ENCODE assay signal across 9 cellular contexts in the genomic region with DNA sequence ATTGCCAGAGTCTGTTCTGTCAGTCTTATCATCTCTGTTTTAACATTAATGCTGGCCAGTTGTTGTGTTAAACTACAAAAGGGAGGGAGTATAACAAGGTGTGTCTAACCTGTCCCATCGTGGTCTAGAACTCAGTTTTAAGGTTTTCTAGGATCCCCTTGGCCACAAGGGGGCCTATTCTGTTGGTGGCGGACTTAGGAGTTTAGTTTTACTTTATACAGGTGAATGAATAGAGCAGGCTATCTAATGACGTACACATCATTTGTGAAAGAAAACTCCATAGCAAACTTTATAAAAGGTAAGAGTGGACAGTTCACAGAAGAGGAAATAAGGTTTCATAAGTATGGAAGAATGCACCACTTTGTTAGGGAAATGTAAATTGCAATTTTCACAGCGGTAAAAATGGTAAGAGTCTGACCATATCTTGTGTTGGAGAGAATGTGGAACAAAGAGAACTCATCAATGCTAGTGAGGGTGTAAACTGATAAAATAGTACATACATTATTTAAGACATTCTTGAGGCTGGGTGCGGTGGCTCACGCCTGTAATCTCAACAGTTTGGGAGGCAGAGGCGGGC. TPM values are rescaled to one million over a fixed set of nuclear protein-coding genes. Genes with fewer than 3 reads are reported as not detected.
DNase-seq lines count a peak whose midpoint lies in the region; ATAC-seq and TF ChIP-seq lines count a peak whose summit lies in the region.
"Had no signal": no experiment of that assay in that cellular context is flagged by ENCODE, and none has a peak within 500 bp of the region (broad histone marks: within the 10 kb centered on the region; RNA-seq: fewer than 3 reads in every experiment).

No MANE protein-coding gene starts in this region.

- CTCF ChIA-PET in activated CD8-positive, alpha-beta T cell treated with anti-CD3 and anti-CD28 coated beads for 36 hours (lab: Charles Lee): interaction anchor here (0.6 to 2.4 kb wide), 10 partner anchors 8 to 289 kb away, joined by 3 to 25 read pairs (median 3); partner anchors contain the start of gene DUSP12

- intact Hi-C loops in activated CD8-positive, alpha-beta T cell treated with anti-CD3 and anti-CD28 coated beads for 36 hours (cut with micrococcal nuclease): no loop called here

- peaks cover 11 to 17% of the 10 kb centered on the region in 2 donors for H3K4me1 ChIP-seq in thoracic aorta (ENCODE audit: control insufficient read depth in 1 of 2, low read depth in 2 of 2)

- TF ChIP-seq CTCF in activated CD8-positive, alpha-beta T cell treated with anti-CD3 and anti-CD28 coated beads for 36 hours (IDR thresholded peaks at IDR 0.05): peak; percentile 76
- TF ChIP-seq CTCF in fibroblast of villous mesenchyme (IDR thresholded peaks at IDR 0.05; ENCODE audit: insufficient read depth, low read depth, low read length) (peak; percentile 71), thoracic aorta (IDR thresholded peaks at IDR 0.05) (peak; percentile 10)

- H3K4me3 Mint-ChIP-seq in activated CD8-positive, alpha-beta T cell treated with anti-CD3 and anti-CD28 coated beads for 36 hours: peak overlapping the region; percentile 48

- H3K36me3 Mint-ChIP-seq in activated CD8-positive, alpha-beta T cell treated with anti-CD3 and anti-CD28 coated beads for 36 hours (ENCODE audit: low read depth): peaks cover 11% of the 10 kb centered on the region

- POLR2A ChIA-PET in activated CD8-positive, alpha-beta T cell treated with anti-CD3 and anti-CD28 coated beads for 36 hours (lab: Charles Lee): interaction anchor here (2.4 kb wide), 1 partner anchor 15 kb away, joined by 8 read pairs; the partner anchor contains the start of gene DUSP12

- DNase-seq in NCI-H2107 treated with DMSO at 0.1 percent for 48 hours (lab: John Stamatoyannopoulos, UW; ENCODE audit: unreplicated experiment) (peak; percentile 13), NCI-H2107 (lab: John Stamatoyannopoulos, UW) (no peak), LoVo (ENCODE audit: low spot score) (peak; percentile 71), fibroblast of villous mesenchyme (ENCODE audit: low read depth) (peak; percentile 30), thoracic aorta (ENCODE audit: low spot score) (no peak), occipital lobe (lab: John Stamatoyannopoulos, UW) (no peak), H4 (ENCODE audit: low spot score) (no peak)
- DNase-seq in activated CD8-positive, alpha-beta T cell treated with anti-CD3 and anti-CD28 coated beads for 36 hours: peak; percentile 69

- no peaks in the 10 kb centered on the region for H3K27me3 ChIP-seq in thoracic aorta (replicated peaks; ENCODE audit: insufficient read depth)
- H3K27me3 ChIP-seq: BLaER1 treated with 17β-estradiol and CSF1 and Interleukin-3, amounts not matched to agents 10 nM and 100 nM had no signal

- H3K27ac ChIP-seq in thoracic aorta: no peak overlapping the region
- H3K27ac ChIP-seq: BLaER1 treated with 17β-estradiol and CSF1 and Interleukin-3, amounts not matched to agents 10 nM and 100 nM had no signal

- H3K4me1 Mint-ChIP-seq in activated CD8-positive, alpha-beta T cell treated with anti-CD3 and anti-CD28 coated beads for 36 hours (ENCODE audit: low read depth): peaks cover 32% of the 10 kb centered on the region

- no peaks in the 10 kb centered on the region for H3K9me3 Mint-ChIP-seq in activated CD8-positive, alpha-beta T cell treated with anti-CD3 and anti-CD28 coated beads for 36 hours

- H3K4me3 ChIP-seq in fibroblast of villous mesenchyme (ENCODE audit: low read depth, low read length) (no peak overlapping the region), thoracic aorta (no peak overlapping the region)
- H3K4me3 ChIP-seq: BLaER1 treated with 17β-estradiol and CSF1 and Interleukin-3, amounts not matched to agents 10 nM and 100 nM had no signal

- peak overlapping the region; percentile 21 for H3K27ac Mint-ChIP-seq in activated CD8-positive, alpha-beta T cell treated with anti-CD3 and anti-CD28 coated beads for 36 hours

- peaks cover 4% of the 10 kb centered on the region for H3K36me3 ChIP-seq in thoracic aorta

- no peaks in the 10 kb centered on the region for H3K27me3 Mint-ChIP-seq in activated CD8-positive, alpha-beta T cell treated with anti-CD3 and anti-CD28 coated beads for 36 hours

- ATAC-seq in activated CD8-positive, alpha-beta T cell treated with anti-CD3 and anti-CD28 coated beads for 36 hours: peak; percentile 57
- ATAC-seq in thoracic aorta (ENCODE audit: insufficient number of reproducible peaks, low FRiP score, low read depth): no peak

- H3K9me3 ChIP-seq in thoracic aorta: no peaks in the 10 kb centered on the region
- H3K9me3 ChIP-seq: BLaER1 treated with 17β-estradiol and CSF1 and Interleukin-3, amounts not matched to agents 10 nM and 100 nM had no signal

RNA-seq across cellular contexts. Expression of gene ATF6, which starts 2.5 kb away (rescaled TPM):
- total RNA-seq in activated CD8-positive, alpha-beta T cell treated with anti-CD3 and anti-CD28 coated beads for 36 hours: 10 to 100 TPM; 16.9 to 17.3 TPM
- 22.9 and 32.8 TPM in 2 replicates for total RNA-seq in fibroblast of villous mesenchyme
- total RNA-seq in thoracic aorta: 10 to 100 TPM; 26.9 to 37.6 TPM
- total RNA-seq in occipital lobe: 31.0 TPM
- total RNA-seq in H4 (2014; rRNA removed; shearing (Covaris generic)): 27.1 and 28.8 TPM in 2 replicates

RNA-seq across cellular contexts. Expression of gene DUSP12, which starts 14.0 kb away (rescaled TPM):
- 10 to 100 TPM; 25.3 to 25.4 TPM for total RNA-seq in activated CD8-positive, alpha-beta T cell treated with anti-CD3 and anti-CD28 coated beads for 36 hours
- total RNA-seq in fibroblast of villous mesenchyme: 26.3 and 36.4 TPM in 2 replicates
- total RNA-seq in thoracic aorta: 10 to 100 TPM; 17.3 to 27.9 TPM
- total RNA-seq in occipital lobe: 83.0 TPM
- total RNA-seq in H4 (2014; rRNA removed; shearing (Covaris generic)): 42.5 and 44.2 TPM in 2 replicates

RNA-seq across cellular contexts. Expression of gene FCRLB, which starts 42.3 kb away (rescaled TPM):
- total RNA-seq in activated CD8-positive, alpha-beta T cell treated with anti-CD3 and anti-CD28 coated beads for 36 hours: under 1 TPM; 0.49 to 0.68 TPM
- total RNA-seq in fibroblast of villous mesenchyme (2.9 and 4.3 TPM in 2 replicates), thoracic aorta (under 1 TPM in 1 of 2 donors, not detected in 1; 0.68 TPM), occipital lobe (3.1 TPM)
- total RNA-seq in H4 (2014; rRNA removed; shearing (Covaris generic)): 0.45 and 0.51 TPM in 2 replicates

RNA-seq across cellular contexts. Expression of gene FCRLA, which starts 56.6 kb away (rescaled TPM):
- total RNA-seq in activated CD8-positive, alpha-beta T cell treated with anti-CD3 and anti-CD28 coated beads for 36 hours: not detected
- 0.64 and 0.86 TPM in 2 replicates for total RNA-seq in fibroblast of villous mesenchyme
- total RNA-seq in thoracic aorta: not detected
- not detected for total RNA-seq in occipital lobe
- not detected in 2 replicates for total RNA-seq in H4 (2014; rRNA removed; shearing (Covaris generic))

Comparison
In these comparisons a context has a peak if more than half of its experiments do, and no peak if none do; other contexts are left out.
1. DNase-seq: peak in NCI-H2107 treated with DMSO at 0.1 percent for 48 hours (single experiment), LoVo (single experiment), activated CD8-positive, alpha-beta T cell treated with anti-CD3 and anti-CD28 coated beads for 36 hours (single experiment) and fibroblast of villous mesenchyme (single experiment); none in NCI-H2107 (single experiment), thoracic aorta (single experiment), occipital lobe (single experiment) and H4 (single experiment).
2. CTCF ChIP-seq: peak in every context shown above with its lines; median percentile 76 in activated CD8-positive, alpha-beta T cell treated with anti-CD3 and anti-CD28 coated beads for 36 hours; 71 in fibroblast of villous mesenchyme; 10 in thoracic aorta.